Comparison of ENCODE assay signal across 1 cellular context in genomic region chr5:154373729-154374179, GRCh38.
TF ChIP-seq lines count a peak whose summit lies in the region.

No MANE protein-coding gene starts in this region.

TF ChIP-seq in K562, 482 proteins besides CTCF, POLR2A, EP300 and RAD21 (continued from another document and continues in another):
- TF ChIP-seq ZNF592 (IDR thresholded peaks at IDR 0.05), result peak; percentile 80; the same call in 1 of the 2 replicates
- TF ChIP-seq ZBTB2 (IDR thresholded peaks at IDR 0.05), result peak; percentile 58; the same call in 1 of the 2 replicates
- no peak for TF ChIP-seq ATF1 (CRISPR knock-in tag; IDR thresholded peaks at IDR 0.05)
- peak; percentile 48; the same call in 1 of the 2 replicates for TF ChIP-seq ATF1 (tag; IDR thresholded peaks at IDR 0.05)
- TF ChIP-seq POLR2H (tag; IDR thresholded peaks at IDR 0.05; ENCODE audit: low read depth), result no peak
- peak; percentile 51 for TF ChIP-seq ZNF766 (CRISPR knock-in tag; conservative IDR thresholded peaks at IDR 0.05)
- TF ChIP-seq, protein P1, sequence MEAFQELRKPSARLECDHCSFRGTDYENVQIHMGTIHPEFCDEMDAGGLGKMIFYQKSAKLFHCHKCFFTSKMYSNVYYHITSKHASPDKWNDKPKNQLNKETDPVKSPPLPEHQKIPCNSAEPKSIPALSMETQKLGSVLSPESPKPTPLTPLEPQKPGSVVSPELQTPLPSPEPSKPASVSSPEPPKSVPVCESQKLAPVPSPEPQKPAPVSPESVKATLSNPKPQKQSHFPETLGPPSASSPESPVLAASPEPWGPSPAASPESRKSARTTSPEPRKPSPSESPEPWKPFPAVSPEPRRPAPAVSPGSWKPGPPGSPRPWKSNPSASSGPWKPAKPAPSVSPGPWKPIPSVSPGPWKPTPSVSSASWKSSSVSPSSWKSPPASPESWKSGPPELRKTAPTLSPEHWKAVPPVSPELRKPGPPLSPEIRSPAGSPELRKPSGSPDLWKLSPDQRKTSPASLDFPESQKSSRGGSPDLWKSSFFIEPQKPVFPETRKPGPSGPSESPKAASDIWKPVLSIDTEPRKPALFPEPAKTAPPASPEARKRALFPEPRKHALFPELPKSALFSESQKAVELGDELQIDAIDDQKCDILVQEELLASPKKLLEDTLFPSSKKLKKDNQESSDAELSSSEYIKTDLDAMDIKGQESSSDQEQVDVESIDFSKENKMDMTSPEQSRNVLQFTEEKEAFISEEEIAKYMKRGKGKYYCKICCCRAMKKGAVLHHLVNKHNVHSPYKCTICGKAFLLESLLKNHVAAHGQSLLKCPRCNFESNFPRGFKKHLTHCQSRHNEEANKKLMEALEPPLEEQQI (IDR thresholded peaks at IDR 0.05), result peak; percentile 78; the same call in 1 of the 2 replicates
- TF ChIP-seq MTA3 (IDR thresholded peaks at IDR 0.05; ENCODE audit: borderline replicate concordance), result peak; percentile 37; the same call in 1 of the 2 replicates
- TF ChIP-seq RBM14 (IDR thresholded peaks at IDR 0.05; ENCODE audit: borderline replicate concordance, insufficient read depth, low read depth, low read length), result no peak
- TF ChIP-seq PHB2 (IDR thresholded peaks at IDR 0.05; ENCODE audit: low read depth), result peak; percentile 80; the same call in 1 of the 2 replicates
- peak; percentile 99 for TF ChIP-seq CBFA2T3 (IDR thresholded peaks at IDR 0.05)
- TF ChIP-seq, protein P2, sequence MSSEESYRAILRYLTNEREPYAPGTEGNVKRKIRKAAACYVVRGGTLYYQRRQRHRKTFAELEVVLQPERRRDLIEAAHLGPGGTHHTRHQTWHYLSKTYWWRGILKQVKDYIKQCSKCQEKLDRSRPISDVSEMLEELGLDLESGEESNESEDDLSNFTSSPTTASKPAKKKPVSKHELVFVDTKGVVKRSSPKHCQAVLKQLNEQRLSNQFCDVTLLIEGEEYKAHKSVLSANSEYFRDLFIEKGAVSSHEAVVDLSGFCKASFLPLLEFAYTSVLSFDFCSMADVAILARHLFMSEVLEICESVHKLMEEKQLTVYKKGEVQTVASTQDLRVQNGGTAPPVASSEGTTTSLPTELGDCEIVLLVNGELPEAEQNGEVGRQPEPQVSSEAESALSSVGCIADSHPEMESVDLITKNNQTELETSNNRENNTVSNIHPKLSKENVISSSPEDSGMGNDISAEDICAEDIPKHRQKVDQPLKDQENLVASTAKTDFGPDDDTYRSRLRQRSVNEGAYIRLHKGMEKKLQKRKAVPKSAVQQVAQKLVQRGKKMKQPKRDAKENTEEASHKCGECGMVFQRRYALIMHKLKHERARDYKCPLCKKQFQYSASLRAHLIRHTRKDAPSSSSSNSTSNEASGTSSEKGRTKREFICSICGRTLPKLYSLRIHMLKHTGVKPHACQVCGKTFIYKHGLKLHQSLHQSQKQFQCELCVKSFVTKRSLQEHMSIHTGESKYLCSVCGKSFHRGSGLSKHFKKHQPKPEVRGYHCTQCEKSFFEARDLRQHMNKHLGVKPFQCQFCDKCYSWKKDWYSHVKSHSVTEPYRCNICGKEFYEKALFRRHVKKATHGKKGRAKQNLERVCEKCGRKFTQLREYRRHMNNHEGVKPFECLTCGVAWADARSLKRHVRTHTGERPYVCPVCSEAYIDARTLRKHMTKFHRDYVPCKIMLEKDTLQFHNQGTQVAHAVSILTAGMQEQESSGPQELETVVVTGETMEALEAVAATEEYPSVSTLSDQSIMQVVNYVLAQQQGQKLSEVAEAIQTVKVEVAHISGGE (CRISPR knock-in tag; IDR thresholded peaks at IDR 0.05), result peak in 1 of 3 experiments; percentile 73; a peak in 2 of 6 replicates
- peak; percentile 81 for TF ChIP-seq MEIS2 (IDR thresholded peaks at IDR 0.05; ENCODE audit: partially characterized antibody)
- peak; percentile 87 for TF ChIP-seq CUX1 (CRISPR knock-in tag; IDR thresholded peaks at IDR 0.05)
- TF ChIP-seq MYC (IDR thresholded peaks at IDR 0.05; ENCODE audit: low read depth, low read length), result 0 out of 2 replicates have a peak, but pooled peaks have one; percentile 27
- TF ChIP-seq MYC (CRISPR knock-in tag; IDR thresholded peaks at IDR 0.05; ENCODE audit: borderline replicate concordance, low read depth), result no peak
- peak; percentile 65 to 90; a peak in 3 of 4 replicates for TF ChIP-seq RCOR1 (IDR thresholded peaks at IDR 0.05; ENCODE audit: borderline replicate concordance in 1 of 2, low read depth in 2 of 2, low read length in 2 of 2)
- TF ChIP-seq NR2C1 (IDR thresholded peaks at IDR 0.05), result 0 out of 2 replicates have a peak, but pooled peaks have one; percentile 20
- TF ChIP-seq NR2C1 (tag; IDR thresholded peaks at IDR 0.05), result no peak
- TF ChIP-seq TOE1 (IDR thresholded peaks at IDR 0.05; ENCODE audit: borderline replicate concordance), result 0 out of 2 replicates have a peak, but pooled peaks have one; percentile 21
- no peak for TF ChIP-seq TOE1 (CRISPR knock-in tag; IDR thresholded peaks at IDR 0.05; ENCODE audit: borderline replicate concordance, low read depth)
- TF ChIP-seq MXI1 (IDR thresholded peaks at IDR 0.05; ENCODE audit: low read depth, low read length), result peak; percentile 39; the same call in 1 of the 2 replicates
- TF ChIP-seq MYNN (IDR thresholded peaks at IDR 0.05), result peak; percentile 84; the same call in 1 of the 2 replicates
- no peak for TF ChIP-seq MYNN (CRISPR knock-in tag; IDR thresholded peaks at IDR 0.05)
- no peak for TF ChIP-seq ZNF212 (CRISPR knock-in tag; IDR thresholded peaks at IDR 0.05)
- TF ChIP-seq KAT2B (IDR thresholded peaks at IDR 0.05; ENCODE audit: low read depth, low read length), result no peak
- TF ChIP-seq HIVEP1 (CRISPR knock-in tag; IDR thresholded peaks at IDR 0.05), result no peak
- TF ChIP-seq NCOA2 (IDR thresholded peaks at IDR 0.05; ENCODE audit: partially characterized antibody in 2 of 2), result peak in 1 of 2 experiments; percentile 79
- peak; percentile 75 to 82; a peak in 3 of 4 replicates for TF ChIP-seq ARNT (IDR thresholded peaks at IDR 0.05)
- no peak for TF ChIP-seq ARHGAP35 (IDR thresholded peaks at IDR 0.05; ENCODE audit: partially characterized antibody)
- no peak for TF ChIP-seq SNIP1 (IDR thresholded peaks at IDR 0.05; ENCODE audit: low read depth)
- 0 out of 2 replicates have a peak, but pooled peaks have one; percentile 40 for TF ChIP-seq MTA1 (IDR thresholded peaks at IDR 0.05; ENCODE audit: borderline replicate concordance)
- no peak for TF ChIP-seq KLF13 (tag; IDR thresholded peaks at IDR 0.05; ENCODE audit: borderline replicate concordance, low read depth)
- TF ChIP-seq JUND (IDR thresholded peaks at IDR 0.05; ENCODE audit: borderline replicate concordance, low read depth, low read length), result peak; percentile 51; the same call in 1 of the 2 replicates
- TF ChIP-seq JUND (tag; IDR thresholded peaks at IDR 0.05; ENCODE audit: borderline replicate concordance, low read depth, low read length), result no peak; the same call in 2 of the 3 replicates
- TF ChIP-seq CTBP1 (IDR thresholded peaks at IDR 0.05; ENCODE audit: borderline replicate concordance), result peak; percentile 64
- 0 out of 4 replicates have a peak, but pooled peaks of 1 of the 2 experiments have one; percentile 23 for TF ChIP-seq FOXK2 (conservative IDR thresholded peaks at IDR 0.05 in 1 of 2, IDR thresholded peaks at IDR 0.05 in 1 of 2; ENCODE audit: low read depth in 2 of 2)
- TF ChIP-seq ZNF79 (CRISPR knock-in tag; IDR thresholded peaks at IDR 0.05; ENCODE audit: low read depth), result no peak
- 0 out of 4 replicates have a peak, but pooled peaks of 1 of the 2 experiments have one; percentile 20 for TF ChIP-seq NONO (IDR thresholded peaks at IDR 0.05; ENCODE audit: low read depth in 2 of 2, low read length in 1 of 2)
- peak; percentile 86 for TF ChIP-seq MAFG (tag; conservative IDR thresholded peaks at IDR 0.05)
- no peak for TF ChIP-seq NR2F6 (CRISPR knock-in tag; IDR thresholded peaks at IDR 0.05)
- TF ChIP-seq, protein P3, sequence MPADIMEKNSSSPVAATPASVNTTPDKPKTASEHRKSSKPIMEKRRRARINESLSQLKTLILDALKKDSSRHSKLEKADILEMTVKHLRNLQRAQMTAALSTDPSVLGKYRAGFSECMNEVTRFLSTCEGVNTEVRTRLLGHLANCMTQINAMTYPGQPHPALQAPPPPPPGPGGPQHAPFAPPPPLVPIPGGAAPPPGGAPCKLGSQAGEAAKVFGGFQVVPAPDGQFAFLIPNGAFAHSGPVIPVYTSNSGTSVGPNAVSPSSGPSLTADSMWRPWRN (IDR thresholded peaks at IDR 0.05; ENCODE audit: low read depth), result peak; percentile 69; the same call in 1 of the 2 replicates
- peak; percentile 66; the same call in 1 of the 2 replicates for TF ChIP-seq SMARCC2 (IDR thresholded peaks at IDR 0.05; ENCODE audit: low read depth)
- TF ChIP-seq EP400 (IDR thresholded peaks at IDR 0.05), result peak; percentile 30; the same call in 1 of the 2 replicates
- TF ChIP-seq BCOR (IDR thresholded peaks at IDR 0.05), result peak; percentile 49; the same call in 1 of the 2 replicates
- peak; percentile 84 for TF ChIP-seq SMARCE1 (IDR thresholded peaks at IDR 0.05)
- TF ChIP-seq SMARCA4 (IDR thresholded peaks at IDR 0.05), result peak; percentile 90
- no peak for TF ChIP-seq ETV5 (CRISPR knock-in tag; IDR thresholded peaks at IDR 0.05; ENCODE audit: low read depth)
- peak; percentile 79 for TF ChIP-seq C11orf30 (IDR thresholded peaks at IDR 0.05; ENCODE audit: low read depth)
- TF ChIP-seq BMI1 (IDR thresholded peaks at IDR 0.05; ENCODE audit: low read length), result no peak
- TF ChIP-seq RHOXF2B (CRISPR knock-in tag; conservative IDR thresholded peaks at IDR 0.05), result no peak
- peak; percentile 75; the same call in 1 of the 2 replicates for TF ChIP-seq NCOA1 (IDR thresholded peaks at IDR 0.05; ENCODE audit: low read depth)
- TF ChIP-seq ZNF311 (CRISPR knock-in tag; IDR thresholded peaks at IDR 0.05), result peak; percentile 72
- TF ChIP-seq SMC3 (conservative IDR thresholded peaks at IDR 0.05; ENCODE audit: insufficient read depth, low read depth, low read length), result no peak
